In the genomic region with DNA sequence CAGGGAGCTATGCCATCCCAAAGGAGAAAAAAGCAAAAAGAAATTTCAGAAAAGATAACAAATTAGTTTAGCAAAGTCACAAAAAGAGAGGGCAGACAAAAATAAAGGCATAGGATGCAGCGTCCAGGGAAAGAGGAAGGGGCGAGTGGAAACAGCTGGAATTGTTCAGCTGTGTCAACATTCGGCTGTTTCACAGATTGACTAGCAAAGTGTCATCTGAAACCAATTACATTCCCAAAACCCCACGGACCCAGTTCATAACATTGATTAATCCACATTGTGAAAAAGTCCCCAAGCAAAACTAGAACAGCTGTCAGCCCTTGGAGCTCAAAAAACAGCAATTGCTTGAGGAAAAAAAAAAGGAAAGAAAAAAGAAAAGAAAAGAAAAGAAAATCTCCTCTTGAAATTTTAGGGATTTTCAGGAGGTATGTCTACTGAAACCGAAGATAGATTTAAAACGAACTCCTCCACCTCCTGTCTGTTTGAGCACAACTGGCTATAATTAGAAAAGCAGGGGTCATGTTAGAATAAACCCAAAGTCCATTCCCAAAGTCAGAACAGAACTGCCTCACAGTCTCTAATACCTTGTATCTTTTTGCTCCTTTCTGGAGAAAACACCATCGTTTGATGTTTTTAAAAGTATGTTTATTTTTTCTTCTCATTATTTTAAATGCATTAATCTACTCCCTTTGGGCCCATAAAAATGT, we compare ENCODE assay signal across 18 cellular contexts.
DNase-seq lines count a peak whose midpoint lies in the region; ATAC-seq and TF ChIP-seq lines count a peak whose summit lies in the region.
"Had no signal": no experiment of that assay in that cellular context is flagged by ENCODE, and none has a peak within 500 bp of the region (broad histone marks: within the 10 kb centered on the region; RNA-seq: fewer than 3 reads in every experiment).

No MANE protein-coding gene starts in this region.

- no peaks in the 10 kb centered on the region for H3K9me3 Mint-ChIP-seq in progenitor cell of endocrine pancreas (ENCODE audit: low read depth)
- H3K9me3 Mint-ChIP-seq: stimulated activated memory B cell treated with anti-CD40 and anti-IgM and Interleukin-4, amounts not matched to agents 10 μg/mL and 1 μg/mL and 100 μg/mL, for 72 hours; T-cell; WTC11 had no signal

- peaks cover 7% of the 10 kb centered on the region for H3K4me1 ChIP-seq in adipocyte (ENCODE audit: control insufficient read depth, insufficient read depth, low read length)
- H3K4me1 ChIP-seq: Peyer's patch, upper lobe of right lung had no signal

- intact Hi-C loops in posterior vena cava (cut with DNase I) = no loop called here

- no peaks in the 10 kb centered on the region for H3K36me3 ChIP-seq in adipocyte (ENCODE audit: control insufficient read depth, insufficient read depth, low read length, severe bottlenecking)
- H3K36me3 ChIP-seq: MG63, Peyer's patch, upper lobe of right lung had no signal

- no peak overlapping the region for H3K4me3 Mint-ChIP-seq in progenitor cell of endocrine pancreas (ENCODE audit: low read depth)
- H3K4me3 Mint-ChIP-seq: B cell; stimulated activated memory B cell treated with anti-CD40 and anti-IgM and Interleukin-4, amounts not matched to agents 10 μg/mL and 1 μg/mL and 100 μg/mL, for 72 hours; T-cell; WTC11 had no signal

- H3K27me3 Mint-ChIP-seq in progenitor cell of endocrine pancreas = no peaks in the 10 kb centered on the region

- H3K4me3 ChIP-seq in adipocyte (ENCODE audit: low read length) = peak overlapping the region; percentile 29
- H3K4me3 ChIP-seq: lung, MG63, Peyer's patch, upper lobe of right lung had no signal

- no peaks in the 10 kb centered on the region for H3K27me3 ChIP-seq in adipocyte (replicated peaks; ENCODE audit: control insufficient read depth, insufficient read depth, low read length)
- H3K27me3 ChIP-seq: MG63, Peyer's patch, upper lobe of right lung had no signal

- H3K27ac Mint-ChIP-seq in progenitor cell of endocrine pancreas = no peak overlapping the region
- H3K27ac Mint-ChIP-seq: B cell; stimulated activated memory B cell treated with anti-CD40 and anti-IgM and Interleukin-4, amounts not matched to agents 10 μg/mL and 1 μg/mL and 100 μg/mL, for 72 hours; T-cell; WTC11 had no signal

- DNase-seq in COR-L47 (lab: John Stamatoyannopoulos, UW) = peak; percentile 10
- DNase-seq in NCI-H146 treated with DMSO at 0.1 percent for 48 hours (lab: John Stamatoyannopoulos, UW; ENCODE audit: unreplicated experiment) = peak; percentile 77
- DNase-seq in adipocyte (ENCODE audit: low read depth) = peak; percentile 80
- DNase-seq in left lobe of liver (ENCODE audit: low spot score) = no peak
- no peak for DNase-seq in posterior vena cava (ENCODE audit: low spot score)
- no peak for DNase-seq in progenitor cell of endocrine pancreas (ENCODE audit: low spot score, unreplicated experiment)
- DNase-seq: activated gamma-delta T cell treated with Interleukin-2 at 50 U/mL for 16 hours, H7, MG63, NCI-H226, Peyer's patch, T-cell, upper lobe of right lung had no signal

- ATAC-seq in left lobe of liver (peak; percentile 82), HG03175 (IDR thresholded peaks at IDR 0.05; ENCODE audit: unreplicated experiment) (no peak)
- ATAC-seq: stimulated activated memory B cell treated with anti-CD40 and anti-IgM and Interleukin-4, amounts not matched to agents 10 μg/mL and 1 μg/mL and 100 μg/mL, for 72 hours; T-cell; upper lobe of right lung; WTC11 had no signal

- H3K36me3 Mint-ChIP-seq in progenitor cell of endocrine pancreas (ENCODE audit: insufficient read depth) = no peaks in the 10 kb centered on the region
- H3K36me3 Mint-ChIP-seq: stimulated activated memory B cell treated with anti-CD40 and anti-IgM and Interleukin-4, amounts not matched to agents 10 μg/mL and 1 μg/mL and 100 μg/mL, for 72 hours; T-cell; WTC11 had no signal

- no peak for TF ChIP-seq CTCF in progenitor cell of endocrine pancreas (IDR thresholded peaks at IDR 0.05; ENCODE audit: unreplicated experiment)

- H3K9ac ChIP-seq in adipocyte (ENCODE audit: low read length) = no peak overlapping the region

- H3K9me3 ChIP-seq in adipocyte (ENCODE audit: control insufficient read depth, low read length) = no peaks in the 10 kb centered on the region
- H3K9me3 ChIP-seq: MG63, Peyer's patch, upper lobe of right lung had no signal

- peaks cover 24% of the 10 kb centered on the region for H3K4me1 Mint-ChIP-seq in progenitor cell of endocrine pancreas (ENCODE audit: low read depth)
- H3K4me1 Mint-ChIP-seq: B cell; stimulated activated memory B cell treated with anti-CD40 and anti-IgM and Interleukin-4, amounts not matched to agents 10 μg/mL and 1 μg/mL and 100 μg/mL, for 72 hours; T-cell had no signal

Comparison
In these comparisons a context has a peak if more than half of its experiments do, and no peak if none do; other contexts are left out.
1. DNase-seq: peak in COR-L47 (single experiment), NCI-H146 treated with DMSO at 0.1 percent for 48 hours (single experiment) and adipocyte (single experiment); none in left lobe of liver (single experiment), posterior vena cava (single experiment) and progenitor cell of endocrine pancreas (single experiment).